1 cellular context compared by ENCODE assay signal in the genomic region with DNA sequence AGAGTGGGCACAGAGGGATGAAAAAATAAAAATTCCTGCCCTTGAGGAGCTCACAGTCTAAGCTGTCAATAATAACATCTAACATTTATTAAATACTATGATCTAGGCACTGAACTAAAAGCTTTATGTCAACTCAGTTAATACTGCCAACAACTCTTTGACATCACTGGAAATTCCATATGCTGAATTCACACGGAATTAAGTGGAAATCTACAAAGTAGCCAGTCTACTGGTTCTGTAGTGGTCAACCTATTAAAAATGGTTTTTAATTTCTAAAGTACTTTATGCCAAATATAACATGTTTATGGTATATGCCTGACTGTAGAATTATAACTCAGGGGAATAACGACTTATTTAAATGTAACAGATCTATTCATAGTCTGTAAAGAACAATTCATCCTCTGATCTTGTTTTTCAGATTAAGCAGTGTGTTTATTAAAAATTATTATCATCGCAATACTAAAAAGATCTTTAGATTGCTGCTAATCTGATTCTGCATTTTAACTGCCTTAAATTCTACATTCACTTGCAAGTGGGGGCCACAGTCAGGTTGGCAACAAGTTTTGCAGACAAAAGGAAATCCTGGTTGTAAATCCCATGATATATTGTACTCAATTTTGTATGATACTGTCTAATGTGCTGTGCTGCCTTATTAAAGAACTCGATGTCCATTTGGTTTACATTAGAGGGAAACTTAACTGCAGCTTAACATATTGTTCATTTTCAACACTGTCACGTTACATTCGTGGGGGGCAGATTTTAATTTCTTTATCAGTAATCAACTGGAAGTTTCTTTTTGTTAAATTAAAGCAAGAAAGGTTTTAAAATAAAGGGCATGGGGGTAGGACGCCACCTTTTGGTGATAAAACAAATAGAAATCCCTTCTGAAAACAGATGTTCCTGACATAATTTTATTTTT.
TF ChIP-seq lines count a peak whose summit lies in the region.

No MANE protein-coding gene starts in this region.

TF ChIP-seq in HEK293, 187 proteins besides CTCF, POLR2A, EP300 and RAD21 (continued from another document):
- TF ChIP-seq, protein P1, sequence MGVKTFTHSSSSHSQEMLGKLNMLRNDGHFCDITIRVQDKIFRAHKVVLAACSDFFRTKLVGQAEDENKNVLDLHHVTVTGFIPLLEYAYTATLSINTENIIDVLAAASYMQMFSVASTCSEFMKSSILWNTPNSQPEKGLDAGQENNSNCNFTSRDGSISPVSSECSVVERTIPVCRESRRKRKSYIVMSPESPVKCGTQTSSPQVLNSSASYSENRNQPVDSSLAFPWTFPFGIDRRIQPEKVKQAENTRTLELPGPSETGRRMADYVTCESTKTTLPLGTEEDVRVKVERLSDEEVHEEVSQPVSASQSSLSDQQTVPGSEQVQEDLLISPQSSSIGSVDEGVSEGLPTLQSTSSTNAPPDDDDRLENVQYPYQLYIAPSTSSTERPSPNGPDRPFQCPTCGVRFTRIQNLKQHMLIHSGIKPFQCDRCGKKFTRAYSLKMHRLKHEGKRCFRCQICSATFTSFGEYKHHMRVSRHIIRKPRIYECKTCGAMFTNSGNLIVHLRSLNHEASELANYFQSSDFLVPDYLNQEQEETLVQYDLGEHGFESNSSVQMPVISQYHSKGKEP (tag by site-specific recombination; IDR thresholded peaks at IDR 0.05), result 0 out of 2 replicates have a peak, but pooled peaks have one; percentile 5
- TF ChIP-seq GLIS1 (tag by site-specific recombination; IDR thresholded peaks at IDR 0.05), result peak; percentile 47
- TF ChIP-seq SCRT2 (tag by site-specific recombination; IDR thresholded peaks at IDR 0.05), result peak; percentile 47
- TF ChIP-seq ZNF654 (tag by site-specific recombination; IDR thresholded peaks at IDR 0.05; ENCODE audit: low read depth), result peak; percentile 63
- TF ChIP-seq, protein P2, sequence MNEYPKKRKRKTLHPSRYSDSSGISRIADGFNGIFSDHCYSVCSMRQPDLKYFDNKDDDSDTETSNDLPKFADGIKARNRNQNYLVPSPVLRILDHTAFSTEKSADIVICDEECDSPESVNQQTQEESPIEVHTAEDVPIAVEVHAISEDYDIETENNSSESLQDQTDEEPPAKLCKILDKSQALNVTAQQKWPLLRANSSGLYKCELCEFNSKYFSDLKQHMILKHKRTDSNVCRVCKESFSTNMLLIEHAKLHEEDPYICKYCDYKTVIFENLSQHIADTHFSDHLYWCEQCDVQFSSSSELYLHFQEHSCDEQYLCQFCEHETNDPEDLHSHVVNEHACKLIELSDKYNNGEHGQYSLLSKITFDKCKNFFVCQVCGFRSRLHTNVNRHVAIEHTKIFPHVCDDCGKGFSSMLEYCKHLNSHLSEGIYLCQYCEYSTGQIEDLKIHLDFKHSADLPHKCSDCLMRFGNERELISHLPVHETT (tag by site-specific recombination; IDR thresholded peaks at IDR 0.05), result no peak
